In the genomic region with DNA sequence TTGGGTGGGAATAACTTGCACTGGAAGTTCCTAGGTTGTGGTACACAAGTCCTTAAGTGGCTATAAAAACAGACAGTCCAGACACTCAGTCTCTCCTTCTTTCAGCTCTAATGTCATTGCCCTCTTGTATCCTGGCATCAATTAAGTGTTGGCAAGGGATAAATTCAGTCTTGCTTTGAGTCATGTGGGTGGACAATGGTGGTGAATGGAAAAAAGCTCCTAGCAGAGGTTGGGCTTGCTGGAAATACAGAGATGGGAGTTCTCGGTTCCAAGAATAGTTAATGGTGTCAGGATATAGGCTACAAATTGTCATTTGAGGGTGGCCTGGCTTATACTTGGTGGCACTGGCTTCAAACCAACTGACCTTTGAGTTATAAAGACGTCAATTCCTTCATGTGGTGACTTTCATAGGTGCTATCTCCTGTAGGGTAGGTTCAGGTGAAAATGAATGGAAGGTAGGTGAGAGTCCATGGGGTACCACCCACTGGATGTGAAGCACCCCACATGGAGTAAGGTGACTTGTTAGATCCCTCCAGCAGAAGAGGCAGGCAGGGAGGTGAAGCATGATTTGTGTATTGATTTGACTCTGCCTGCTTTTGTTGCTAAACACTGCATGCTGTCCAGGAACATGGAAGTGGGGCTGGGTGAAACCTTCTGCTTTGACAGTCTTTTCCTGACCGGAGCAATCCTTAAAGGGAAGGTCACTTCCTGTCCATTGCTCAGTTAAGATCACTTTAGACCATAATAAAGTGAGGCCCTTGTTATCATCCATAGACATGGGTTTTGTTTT, we compare ENCODE assay signal across 21 cellular contexts.
"Had no signal": no experiment of that assay in that cellular context is flagged by ENCODE, and none has a peak within 500 bp of the region (broad histone marks: within the 10 kb centered on the region; RNA-seq: fewer than 3 reads in every experiment).

No MANE protein-coding gene starts in this region.

- H3K4me3 ChIP-seq: adrenal gland, breast epithelium, MG63 had no signal

- ATAC-seq: activated CD4-positive, CD25-positive, alpha-beta regulatory T cell treated with anti-CD3 and anti-CD28 coated beads, Interleukin-2, amount 50 U/mL, for 24 hours; activated CD8-positive, alpha-beta T cell treated with anti-CD3 and anti-CD28 coated beads for 36 hours; activated T-cell treated with anti-CD3 and anti-CD28 coated beads, Interleukin-2, amount 50 U/mL, for 72 hours; PC-3 had no signal

- H3K4me1 ChIP-seq: breast epithelium had no signal

- H3K27ac ChIP-seq: adrenal gland, breast epithelium had no signal

- H3K9me3 ChIP-seq: adrenal gland, breast epithelium, MG63 had no signal

- H3K27me3 ChIP-seq: adrenal gland, breast epithelium, MG63 had no signal

- FAIRE-seq: RCC 7860 had no signal

- H3K36me3 ChIP-seq: adrenal gland, breast epithelium, MG63 had no signal

- DNase-seq: activated CD4-positive, alpha-beta T cell treated with anti-CD3 and anti-CD28 coated beads for 4 hours; activated CD8-positive, alpha-beta memory T cell treated with anti-CD3 and anti-CD28 coated beads, Interleukin-2, amount 50 U/mL, for 4 hours; activated CD8-positive, alpha-beta T cell treated with anti-CD3 and anti-CD28 coated beads for 36 hours; activated naive CD4-positive, alpha-beta T cell treated with anti-CD3 and anti-CD28 coated beads, Interleukin-2, amount 50 U/mL, for 16 hours; activated naive CD8-positive, alpha-beta T cell treated with anti-CD3 and anti-CD28 coated beads, Interleukin-2, amount 10 ng/mL, durations not matched to agents 7 days and 5 days; activated T-cell treated with anti-CD3 and anti-CD28 coated beads, Interleukin-2, amount 50 U/mL, for 72 hours; adrenal gland; anterior cingulate cortex; MG63; MV-4-11; NCI-H1092 treated with DMSO at 0.1 percent for 48 hours; NCI-H1417 treated with DMSO at 0.1 percent for 48 hours; NCI-H1694; NCI-H2029; NCI-H2107; NCI-H446; PC-3; SHP77 treated with DMSO at 0.1 percent for 48 hours had no signal
